Comparison of ENCODE assay signal across 1 cellular context in the genomic region with DNA sequence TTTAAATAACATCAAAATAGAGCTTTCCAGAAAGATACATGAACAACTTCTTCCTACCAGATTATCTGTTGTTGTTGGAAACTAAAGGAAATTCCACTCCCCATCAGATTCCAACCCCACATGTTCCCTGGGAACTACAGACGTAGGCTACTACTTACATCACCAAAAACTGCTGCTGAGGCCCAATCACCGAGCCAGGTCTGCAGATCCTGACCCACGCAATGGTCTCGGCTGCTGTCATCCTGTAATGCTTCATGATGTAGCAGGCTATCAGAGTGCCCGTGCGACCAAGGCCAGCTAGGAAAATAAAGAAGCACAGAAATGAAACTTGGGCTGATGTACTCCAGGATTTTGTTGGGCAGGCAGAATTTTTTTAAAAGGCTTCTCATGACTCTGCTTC.
TF ChIP-seq lines count a peak whose summit lies in the region.

No MANE protein-coding gene starts in this region.

TF ChIP-seq in WTC11, 78 proteins besides CTCF, POLR2A, EP300 and RAD21 (continued from another document):
- TF ChIP-seq MYBL2 (CRISPR knock-in tag; IDR thresholded peaks at IDR 0.05), result no peak
- TF ChIP-seq ARID4B (CRISPR knock-in tag; IDR thresholded peaks at IDR 0.05; ENCODE audit: borderline replicate concordance), result no peak
- no peak for TF ChIP-seq ZBTB43 (CRISPR knock-in tag; IDR thresholded peaks at IDR 0.05)
- TF ChIP-seq RORB (CRISPR knock-in tag; IDR thresholded peaks at IDR 0.05), result no peak
- TF ChIP-seq SMAD4 (CRISPR knock-in tag; IDR thresholded peaks at IDR 0.05), result no peak
- no peak for TF ChIP-seq JAZF1 (CRISPR knock-in tag; IDR thresholded peaks at IDR 0.05)
- no peak for TF ChIP-seq CBFB (CRISPR knock-in tag; IDR thresholded peaks at IDR 0.05; ENCODE audit: low read depth)
- no peak for TF ChIP-seq ZNF232 (CRISPR knock-in tag; IDR thresholded peaks at IDR 0.05)
- no peak for TF ChIP-seq ERG (CRISPR knock-in tag; IDR thresholded peaks at IDR 0.05)
- no peak for TF ChIP-seq NFATC4 (CRISPR knock-in tag; IDR thresholded peaks at IDR 0.05)
- TF ChIP-seq ZNF532 (CRISPR knock-in tag; IDR thresholded peaks at IDR 0.05; ENCODE audit: borderline replicate concordance), result no peak
- no peak for TF ChIP-seq ZNF263 (CRISPR knock-in tag; IDR thresholded peaks at IDR 0.05; ENCODE audit: low read depth)
- no peak for TF ChIP-seq MXD4 (CRISPR knock-in tag; IDR thresholded peaks at IDR 0.05; ENCODE audit: borderline replicate concordance)
- TF ChIP-seq KAT7 (CRISPR knock-in tag; IDR thresholded peaks at IDR 0.05; ENCODE audit: borderline replicate concordance), result no peak
- TF ChIP-seq FOXP4 (CRISPR knock-in tag; IDR thresholded peaks at IDR 0.05), result no peak
- TF ChIP-seq GRHL2 (CRISPR knock-in tag; IDR thresholded peaks at IDR 0.05; ENCODE audit: insufficient replicate concordance, severe bottlenecking), result no peak
- no peak for TF ChIP-seq ZNF671 (CRISPR knock-in tag; IDR thresholded peaks at IDR 0.05)
- TF ChIP-seq E2F1 (CRISPR knock-in tag; IDR thresholded peaks at IDR 0.05), result no peak
TF ChIP-seq in WTC11: peak in this region for 0.
